In the genomic region with DNA sequence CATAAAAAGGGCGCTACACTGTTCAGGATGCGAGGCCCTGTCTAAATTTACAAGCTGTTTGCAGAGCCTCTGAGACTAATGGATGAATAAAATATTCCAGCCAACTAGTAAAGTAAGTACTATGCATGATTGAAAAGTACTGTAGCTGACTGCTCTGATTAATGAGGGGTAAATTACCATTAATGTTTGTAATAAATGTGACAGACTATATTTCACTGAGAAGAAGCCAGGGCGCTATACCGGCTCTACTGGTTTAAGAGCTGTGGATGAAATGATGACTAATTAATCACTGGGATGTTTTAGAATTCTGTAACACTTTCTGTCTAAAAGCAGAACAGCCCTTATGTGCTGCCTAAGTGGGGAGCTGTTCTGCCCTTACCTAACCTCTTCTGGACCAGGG, we compare ENCODE assay signal across 14 cellular contexts. TPM values are rescaled to one million over a fixed set of nuclear protein-coding genes. Genes with fewer than 3 reads are reported as not detected.
A peak's percentile ranks its signal among the peaks of the same experiment; 100 is the strongest.
DNase-seq lines count a peak whose midpoint lies in the region; TF ChIP-seq lines count a peak whose summit lies in the region.
"Had no signal": no experiment of that assay in that cellular context is flagged by ENCODE, and none has a peak within 500 bp of the region (broad histone marks: within the 10 kb centered on the region; RNA-seq: fewer than 3 reads in every experiment).

No MANE protein-coding gene starts in this region.

- H3K4me1 ChIP-seq in esophagus squamous epithelium: peaks cover 0 to 19% (median 4%) of the 10 kb centered on the region in 3 donors
- no peaks in the 10 kb centered on the region for H3K4me1 ChIP-seq in A673 (ENCODE audit: insufficient read depth, low read length, poor library complexity, severe bottlenecking)
- H3K4me1 ChIP-seq: BLaER1 treated with 17β-estradiol and CSF1 and Interleukin-3, amounts not matched to agents 10 nM and 100 nM had no signal

- no peak for TF ChIP-seq POLR2A in esophagus squamous epithelium (IDR thresholded peaks at IDR 0.05)

- WGBS in esophagus squamous epithelium, 2 donors: 35 to 47% methylated on average over 4 of the region's 4 CpGs

- no peaks in the 10 kb centered on the region for H3K36me3 ChIP-seq in esophagus squamous epithelium
- H3K36me3 ChIP-seq in A673 (ENCODE audit: insufficient read depth, low read length, poor library complexity, severe bottlenecking): no peaks in the 10 kb centered on the region
- H3K36me3 ChIP-seq: BLaER1 treated with 17β-estradiol and CSF1 and Interleukin-3, amounts not matched to agents 10 nM and 100 nM had no signal

- H3K9me3 ChIP-seq in esophagus squamous epithelium (no peaks in the 10 kb centered on the region), A673 (ENCODE audit: low read depth, low read length, poor library complexity, severe bottlenecking) (no peaks in the 10 kb centered on the region)
- H3K9me3 ChIP-seq: BLaER1 treated with 17β-estradiol and CSF1 and Interleukin-3, amounts not matched to agents 10 nM and 100 nM had no signal

- BruUV-seq in A673 (replicated peaks; lab: Mats Ljungman, UMichigan): no TSS peak

- peak overlapping the region in 3 of 4 donors; percentile 29 to 59 (median 31) for H3K27ac ChIP-seq in esophagus squamous epithelium
- no peak overlapping the region for H3K27ac ChIP-seq in A673 (ENCODE audit: low read depth, low read length, poor library complexity, severe bottlenecking)
- H3K27ac ChIP-seq: BLaER1 treated with 17β-estradiol and CSF1 and Interleukin-3, amounts not matched to agents 10 nM and 100 nM had no signal

- intact Hi-C loops in esophagus squamous epithelium (cut with DNase I) (no loop called here), A673 (cut with micrococcal nuclease; ENCODE audit: unreplicated experiment) (no loop called here)

- H3K27me3 ChIP-seq in esophagus squamous epithelium: no peaks in the 10 kb centered on the region
- no peaks in the 10 kb centered on the region for H3K27me3 ChIP-seq in A673 (replicated peaks; ENCODE audit: insufficient read depth, low read depth, low read length, poor library complexity)
- H3K27me3 ChIP-seq: BLaER1 treated with 17β-estradiol and CSF1 and Interleukin-3, amounts not matched to agents 10 nM and 100 nM had no signal

- DNase-seq in DMS79 (lab: John Stamatoyannopoulos, UW): peak; percentile 47
- DNase-seq in NCI-H1417 (lab: John Stamatoyannopoulos, UW): peak in 2 of 3 experiments; percentile 86 to 95
- peak; percentile 10 for DNase-seq in NCI-H748 treated with DMSO at 0.1 percent for 48 hours (lab: John Stamatoyannopoulos, UW)
- DNase-seq in esophagus squamous epithelium (lab: John Stamatoyannopoulos, UW): no peak
- DNase-seq in A172 (ENCODE audit: low spot score): no peak
- no peak for DNase-seq in G401 (ENCODE audit: low spot score)
- DNase-seq in A673 (ENCODE audit: low spot score): no peak
- no peak for DNase-seq in islet precursor cell
- DNase-seq: CD8-positive, alpha-beta memory T cell; Kasumi-1; NCI-H146; NCI-H2227 treated with DMSO at 0.1 percent for 48 hours; SW 1271 had no signal

- H3K4me3 ChIP-seq in esophagus squamous epithelium (no peak overlapping the region), A673 (ENCODE audit: low read depth, low read length, poor library complexity, severe bottlenecking) (no peak overlapping the region)
- H3K4me3 ChIP-seq: BLaER1 treated with 17β-estradiol and CSF1 and Interleukin-3, amounts not matched to agents 10 nM and 100 nM had no signal

- in situ Hi-C loops in G401 (cut with HindIII; ENCODE audit: low sequenced_read_pairs): no loop called here

- POLR2A ChIA-PET in A673 (lab: Charles Lee; ENCODE audit: low non-redundant PET): no interaction called here

- CTCF ChIA-PET in A673 (lab: Charles Lee): no interaction called here

- TF ChIP-seq CTCF in esophagus squamous epithelium (IDR thresholded peaks at IDR 0.05) (no peak), A673 (conservative IDR thresholded peaks at IDR 0.05; ENCODE audit: low read depth, low read length) (no peak)

RNA-seq across cellular contexts. Expression of a gene that starts 54.3 kb away (rescaled TPM):
- total RNA-seq in esophagus squamous epithelium (not detected), A673 (2021) (not detected in 2 replicates)
- not detected in 2 replicates for total RNA-seq in A172 (2014; rRNA removed; shearing (Covaris generic))
- total RNA-seq in G401 (2014; rRNA removed; shearing (Covaris generic)): 0.03 TPM in 1 of 2 replicates, not detected in the other

Comparison
In these comparisons a context has a peak if more than half of its experiments do, and no peak if none do; other contexts are left out.
1. DNase-seq: peak in DMS79 (single experiment), NCI-H1417 (2 of 3) and NCI-H748 treated with DMSO at 0.1 percent for 48 hours (single experiment); none in esophagus squamous epithelium (single experiment), A172 (single experiment), G401 (single experiment), A673 (single experiment) and islet precursor cell (single experiment).